11 cellular contexts compared by ENCODE assay signal in genomic region chr16:27228621-27229501, GRCh38. TPM values are rescaled to one million over a fixed set of nuclear protein-coding genes. Genes with fewer than 3 reads are reported as not detected.
DNase-seq lines count a peak whose midpoint lies in the region; ATAC-seq and TF ChIP-seq lines count a peak whose summit lies in the region.
"Had no signal": no experiment of that assay in that cellular context is flagged by ENCODE, and none has a peak within 500 bp of the region (broad histone marks: within the 10 kb centered on the region; RNA-seq: fewer than 3 reads in every experiment).

No MANE protein-coding gene starts in this region.

- CTCF ChIA-PET in OCI-LY7 (lab: Charles Lee; ENCODE audit: unreplicated experiment), result no interaction called here

- intact Hi-C loops in OCI-LY7 (cut with micrococcal nuclease; ENCODE audit: unreplicated experiment), result no loop called here
- intact Hi-C loops in CD14-positive monocyte (cut with micrococcal nuclease), result no loop called here

- H4K20me1 ChIP-seq in OCI-LY7 (ENCODE audit: insufficient read depth, low read length), result no peaks in the 10 kb centered on the region

- H3K27ac Mint-ChIP-seq in T-helper 1 cell treated with Interleukin-12 subunit alpha and Interleukin-12 subunit beta and Interleukin-4 antibody, amounts not matched to agents 30 μg/mL and 1 μg/mL, for 36 hours, result peak overlapping the region; percentile 36
- H3K27ac Mint-ChIP-seq in endothelial cell (ENCODE audit: unreplicated experiment) (no peak overlapping the region), CD14-positive monocyte (no peak overlapping the region)

- no TSS peak for BruUV-seq in OCI-LY7 (replicated peaks; lab: Mats Ljungman, UMichigan)

- peak overlapping the region in 2 of 3 donors; percentile 33 to 40 for H3K9ac ChIP-seq in skeletal muscle tissue (ENCODE audit: low read depth in 1 of 3, low read length in 3 of 3)

- H2AFZ ChIP-seq in OCI-LY7 (ENCODE audit: low read length), result no peak overlapping the region

- no peaks in the 10 kb centered on the region for H3K27me3 ChIP-seq in skeletal muscle tissue (ENCODE audit: control insufficient read depth in 3 of 3, insufficient read depth in 3 of 3, low read length in 3 of 3)
- H3K27me3 ChIP-seq: SJSA1 had no signal

- no peak for ATAC-seq in GM18858 (IDR thresholded peaks at IDR 0.05; ENCODE audit: unreplicated experiment)

- H3K4me1 ChIP-seq in OCI-LY7 (ENCODE audit: insufficient read depth, low read length, poor library complexity, severe bottlenecking) (peaks cover 37% of the 10 kb centered on the region), skeletal muscle tissue (ENCODE audit: control insufficient read depth in 3 of 3, insufficient read depth in 3 of 3, low read length in 3 of 3) (peaks cover 12 to 22% (median 22%) of the 10 kb centered on the region in 3 donors)
- H3K4me1 ChIP-seq: SJSA1 had no signal

- H3K4me2 ChIP-seq in OCI-LY7 (ENCODE audit: low read length), result no peak overlapping the region

- H3K9me3 Mint-ChIP-seq in T-helper 1 cell treated with Interleukin-12 subunit alpha and Interleukin-12 subunit beta and Interleukin-4 antibody, amounts not matched to agents 30 μg/mL and 1 μg/mL, for 36 hours, result no peaks in the 10 kb centered on the region
- no peaks in the 10 kb centered on the region for H3K9me3 Mint-ChIP-seq in endothelial cell (ENCODE audit: unreplicated experiment)
- H3K9me3 Mint-ChIP-seq in CD14-positive monocyte, result no peaks in the 10 kb centered on the region

- no peaks in the 10 kb centered on the region for H3K79me2 ChIP-seq in OCI-LY7 (ENCODE audit: insufficient read depth, low read depth, low read length)

- H3K4me3 Mint-ChIP-seq in T-helper 1 cell treated with Interleukin-12 subunit alpha and Interleukin-12 subunit beta and Interleukin-4 antibody, amounts not matched to agents 30 μg/mL and 1 μg/mL, for 36 hours, result no peak overlapping the region
- H3K4me3 Mint-ChIP-seq in endothelial cell (ENCODE audit: unreplicated experiment) (no peak overlapping the region), CD14-positive monocyte (no peak overlapping the region)

- H3K9me3 ChIP-seq in OCI-LY7 (ENCODE audit: low read length) (no peaks in the 10 kb centered on the region), skeletal muscle tissue (ENCODE audit: control insufficient read depth in 3 of 3, low read length in 3 of 3) (no peaks in the 10 kb centered on the region)
- H3K9me3 ChIP-seq: SJSA1 had no signal

- 0 out of 2 replicates have a peak, but pooled peaks have one; percentile 20 for TF ChIP-seq CTCF in OCI-LY7 (conservative IDR thresholded peaks at IDR 0.05; ENCODE audit: low read length)
- no peak for TF ChIP-seq CTCF in endothelial cell (IDR thresholded peaks at IDR 0.05; ENCODE audit: unreplicated experiment)
- no peak for TF ChIP-seq CTCF in CD14-positive monocyte (IDR thresholded peaks at IDR 0.05)

- H3K9me2 ChIP-seq in OCI-LY7 (ENCODE audit: insufficient read depth, low read length), result no peaks in the 10 kb centered on the region

- H3K27me3 Mint-ChIP-seq in T-helper 1 cell treated with Interleukin-12 subunit alpha and Interleukin-12 subunit beta and Interleukin-4 antibody, amounts not matched to agents 30 μg/mL and 1 μg/mL, for 36 hours (ENCODE audit: low read depth), result no peaks in the 10 kb centered on the region
- peaks cover 13% of the 10 kb centered on the region for H3K27me3 Mint-ChIP-seq in endothelial cell (ENCODE audit: unreplicated experiment)
- peaks cover 0 to 3% (median 0%) of the 10 kb centered on the region in 3 donors for H3K27me3 Mint-ChIP-seq in CD14-positive monocyte (ENCODE audit: low read depth in 3 of 3)

- H3K36me3 ChIP-seq in OCI-LY7 (ENCODE audit: insufficient read depth, low read length), result peaks cover 21% of the 10 kb centered on the region
- H3K36me3 ChIP-seq in skeletal muscle tissue (ENCODE audit: control insufficient read depth in 3 of 3, insufficient read depth in 3 of 3, low read length in 3 of 3), result peaks cover 5 to 17% (median 15%) of the 10 kb centered on the region in 3 donors

- POLR2A ChIA-PET in OCI-LY7 (lab: Charles Lee), result interaction anchor here (0.6 kb wide), 1 partner anchor 131 kb away, joined by 4 read pairs; no protein-coding TSS in a partner anchor

- H3K36me3 Mint-ChIP-seq in T-helper 1 cell treated with Interleukin-12 subunit alpha and Interleukin-12 subunit beta and Interleukin-4 antibody, amounts not matched to agents 30 μg/mL and 1 μg/mL, for 36 hours (ENCODE audit: low read depth), result peaks cover 34% of the 10 kb centered on the region
- H3K36me3 Mint-ChIP-seq in endothelial cell (ENCODE audit: low read depth, unreplicated experiment), result peaks cover 3% of the 10 kb centered on the region
- H3K36me3 Mint-ChIP-seq in CD14-positive monocyte, result peaks cover 58 to 73% of the 10 kb centered on the region in 2 donors

- peaks cover 43% of the 10 kb centered on the region for H3K4me1 Mint-ChIP-seq in T-helper 1 cell treated with Interleukin-12 subunit alpha and Interleukin-12 subunit beta and Interleukin-4 antibody, amounts not matched to agents 30 μg/mL and 1 μg/mL, for 36 hours (ENCODE audit: low read depth)
- H3K4me1 Mint-ChIP-seq in endothelial cell (ENCODE audit: unreplicated experiment), result peaks cover 4% of the 10 kb centered on the region
- peaks cover 21% of the 10 kb centered on the region for H3K4me1 Mint-ChIP-seq in CD14-positive monocyte

- DNase-seq in T-helper 1 cell (no peak), OCI-LY7 (ENCODE audit: low spot score) (peak; percentile 27), endothelial cell (ENCODE audit: low spot score) (peak; percentile 14), CD14-positive monocyte (ENCODE audit: low spot score) (no peak), NCI-H2227 treated with DMSO at 0.1 percent for 48 hours (lab: John Stamatoyannopoulos, UW) (no peak)
- DNase-seq: head of caudate nucleus, NCI-H1092 had no signal

- H3K27ac ChIP-seq in OCI-LY7 (ENCODE audit: low read depth, low read length, poor library complexity, severe bottlenecking), result no peak overlapping the region
- peak overlapping the region; percentile 34 for H3K27ac ChIP-seq in skeletal muscle tissue (ENCODE audit: low read depth, low read length)
- H3K27ac ChIP-seq: SJSA1 had no signal

- H3K4me3 ChIP-seq in OCI-LY7 (ENCODE audit: low read depth, low read length, poor library complexity, severe bottlenecking), result no peak overlapping the region
- peak overlapping the region in 1 of 3 donors; percentile 49 for H3K4me3 ChIP-seq in skeletal muscle tissue (ENCODE audit: low read length in 3 of 3)
- H3K4me3 ChIP-seq: SJSA1 had no signal

RNA-seq across cellular contexts. Expression of gene KDM8, which starts 25.5 kb away (rescaled TPM):
- 12.4 and 14.2 TPM in 2 replicates for total RNA-seq in OCI-LY7 (2014; rRNA removed; shearing (Covaris generic))
- total RNA-seq in OCI-LY7 (2022) (14.5 and 24.3 TPM in 2 replicates), endothelial cell (ENCODE audit: unreplicated experiment) (5.7 TPM), skeletal muscle tissue (2.1 TPM)
- 1 to 10 TPM in 1 of 2 donors, under 1 TPM in 1; 0.40 to 1.5 TPM for polyA plus RNA-seq in CD14-positive monocyte

RNA-seq across cellular contexts. Expression of gene NSMCE1, which starts 39.7 kb away (rescaled TPM):
- total RNA-seq in OCI-LY7 (2014; rRNA removed; shearing (Covaris generic)), result 51.1 and 52.1 TPM in 2 replicates
- 84.0 and 89.4 TPM in 2 replicates for total RNA-seq in OCI-LY7 (2022)
- total RNA-seq in endothelial cell (ENCODE audit: unreplicated experiment), result 21.0 TPM
- 51.7 TPM for total RNA-seq in skeletal muscle tissue
- polyA plus RNA-seq in CD14-positive monocyte, result 10 to 100 TPM; 82.6 to 85.2 TPM

Comparison
In these comparisons a context has a peak if more than half of its experiments do, and no peak if none do; other contexts are left out.
1. DNase-seq: peak in OCI-LY7 (single experiment) and endothelial cell (single experiment); none in T-helper 1 cell (0 of 5), CD14-positive monocyte (single experiment) and NCI-H2227 treated with DMSO at 0.1 percent for 48 hours (single experiment).